1 cellular context compared by ENCODE assay signal in genomic region chr19:8367327-8368001, GRCh38.
TF ChIP-seq lines count a peak whose summit lies in the region.

No MANE protein-coding gene starts in this region.

TF ChIP-seq in K562, 482 proteins besides CTCF, POLR2A, EP300 and RAD21 (continued from another document and continues in another):
- no peak for TF ChIP-seq CHD7 (IDR thresholded peaks at IDR 0.05; ENCODE audit: low read depth, low read length)
- TF ChIP-seq TFE3 (CRISPR knock-in tag; IDR thresholded peaks at IDR 0.05) = no peak
- no peak for TF ChIP-seq ATF1 (CRISPR knock-in tag; IDR thresholded peaks at IDR 0.05)
- no peak for TF ChIP-seq ATF1 (tag; IDR thresholded peaks at IDR 0.05)
- peak; percentile 81 for TF ChIP-seq NFIC (IDR thresholded peaks at IDR 0.05)
- TF ChIP-seq ZNF57 (CRISPR knock-in tag; IDR thresholded peaks at IDR 0.05) = no peak
- TF ChIP-seq MNT (conservative IDR thresholded peaks at IDR 0.05) = no peak
- TF ChIP-seq PRDM10 (IDR thresholded peaks at IDR 0.05; ENCODE audit: partially characterized antibody) = peak; percentile 55
- no peak for TF ChIP-seq XRCC3 (IDR thresholded peaks at IDR 0.05)
- no peak for TF ChIP-seq DDX20 (tag; IDR thresholded peaks at IDR 0.05; ENCODE audit: low read depth)
- TF ChIP-seq CBFA2T2 (conservative IDR thresholded peaks at IDR 0.05) = no peak
- TF ChIP-seq SP1 (CRISPR knock-in tag; IDR thresholded peaks at IDR 0.05) = no peak
- peak in 1 of 2 experiments; percentile 64; a peak in 2 of 4 replicates for TF ChIP-seq TBL1XR1 (IDR thresholded peaks at IDR 0.05; ENCODE audit: low read length in 2 of 2)
- no peak for TF ChIP-seq ZFX (CRISPR knock-in tag; IDR thresholded peaks at IDR 0.05)
- TF ChIP-seq CBX1 (IDR thresholded peaks at IDR 0.05; ENCODE audit: low read depth) = no peak
- no peak for TF ChIP-seq E2F1 (CRISPR knock-in tag; IDR thresholded peaks at IDR 0.05)
- TF ChIP-seq ZNF507 (tag; conservative IDR thresholded peaks at IDR 0.05) = no peak
- no peak for TF ChIP-seq GTF2F1 (IDR thresholded peaks at IDR 0.05; ENCODE audit: low read depth, low read length)
- peak; percentile 68 for TF ChIP-seq CEBPB (tag; IDR thresholded peaks at IDR 0.05)
- TF ChIP-seq HMBOX1 (IDR thresholded peaks at IDR 0.05) = no peak
- no peak for TF ChIP-seq TRIM24 (IDR thresholded peaks at IDR 0.05)
- no peak for TF ChIP-seq RERE (CRISPR knock-in tag; IDR thresholded peaks at IDR 0.05; ENCODE audit: borderline replicate concordance)
- no peak for TF ChIP-seq COPS2 (conservative IDR thresholded peaks at IDR 0.05)
- no peak for TF ChIP-seq TCF7L2 (IDR thresholded peaks at IDR 0.05; ENCODE audit: low read depth, low read length)
- TF ChIP-seq ZC3H11A (IDR thresholded peaks at IDR 0.05; ENCODE audit: low read depth, low read length) = no peak
- no peak for TF ChIP-seq KAT2B (IDR thresholded peaks at IDR 0.05; ENCODE audit: low read depth, low read length)
